Comparison of ENCODE assay signal across 25 cellular contexts in genomic region chr13:47148543-47148942, GRCh38.
"Had no signal": no experiment of that assay in that cellular context is flagged by ENCODE, and none has a peak within 500 bp of the region (broad histone marks: within the 10 kb centered on the region; RNA-seq: fewer than 3 reads in every experiment).

No MANE protein-coding gene starts in this region.

- H3K4me1 Mint-ChIP-seq: activated naive CD8-positive, alpha-beta T cell treated with anti-CD3 and anti-CD28 coated beads, Interleukin-2, amount 10 ng/mL, durations not matched to agents 7 days and 5 days; brain had no signal

- H3K36me3 Mint-ChIP-seq: activated naive CD8-positive, alpha-beta T cell treated with anti-CD3 and anti-CD28 coated beads, Interleukin-2, amount 10 ng/mL, durations not matched to agents 7 days and 5 days; brain; naive thymus-derived CD4-positive, alpha-beta T cell had no signal

- H3K4me3 Mint-ChIP-seq: activated naive CD8-positive, alpha-beta T cell treated with anti-CD3 and anti-CD28 coated beads, Interleukin-2, amount 10 ng/mL, durations not matched to agents 7 days and 5 days; activated T-cell treated with anti-CD3 and anti-CD28 coated beads, Interleukin-2, amount 50 U/mL, for 4 hours; brain; naive thymus-derived CD4-positive, alpha-beta T cell; T-helper 1 cell treated with Interleukin-12 subunit alpha and Interleukin-12 subunit beta and Interleukin-4 antibody, amounts not matched to agents 30 μg/mL and 1 μg/mL, for 36 hours had no signal

- H3K4me3 ChIP-seq: lung, prostate gland, spleen, testis had no signal

- H3K9me3 Mint-ChIP-seq: activated naive CD8-positive, alpha-beta T cell treated with anti-CD3 and anti-CD28 coated beads, Interleukin-2, amount 10 ng/mL, durations not matched to agents 7 days and 5 days; activated T-helper 2 cell treated with anti-CD3 and anti-CD28 coated beads, Interferon-gamma antibody, Interleukin-2, Interleukin-4, amounts not matched to agents 10 μg/mL and 5 μg/mL and 100 μg/mL, durations not matched to agents 14 hours and 24 hours and 36 hours; T-helper 1 cell treated with Interleukin-12 subunit alpha and Interleukin-12 subunit beta and Interleukin-4 antibody, amounts not matched to agents 30 μg/mL and 1 μg/mL, for 36 hours had no signal

- H3K27ac Mint-ChIP-seq: activated naive CD8-positive, alpha-beta T cell treated with anti-CD3 and anti-CD28 coated beads, Interleukin-2, amount 10 ng/mL, durations not matched to agents 7 days and 5 days; activated T-helper 2 cell treated with anti-CD3 and anti-CD28 coated beads, Interferon-gamma antibody, Interleukin-2, Interleukin-4, amounts not matched to agents 10 μg/mL and 5 μg/mL and 100 μg/mL, durations not matched to agents 14 hours and 24 hours and 36 hours; brain; naive thymus-derived CD4-positive, alpha-beta T cell; T-helper 1 cell treated with Interleukin-12 subunit alpha and Interleukin-12 subunit beta and Interleukin-4 antibody, amounts not matched to agents 30 μg/mL and 1 μg/mL, for 36 hours had no signal

- DNase-seq: activated CD4-positive, alpha-beta T cell treated with anti-CD3 and anti-CD28 coated beads for 4 hours; activated CD4-positive, alpha-beta T cell treated with anti-CD3 and anti-CD28 coated beads, Interleukin-2, amount 50 U/mL, for 48 hours; activated CD4-positive, CD25-positive, alpha-beta regulatory T cell; activated CD8-positive, alpha-beta memory T cell treated with anti-CD3 and anti-CD28 coated beads, Interleukin-2, amount 50 U/mL, for 48 hours; activated naive CD4-positive, alpha-beta T cell treated with Interleukin-2 at 50 U/mL for 16 hours; activated naive CD8-positive, alpha-beta T cell treated with anti-CD3 and anti-CD28 coated beads, Interleukin-2, amount 10 ng/mL, durations not matched to agents 7 days and 5 days; activated T-cell treated with anti-CD3 and anti-CD28 coated beads, Interleukin-2, amount 50 U/mL, for 4 hours; central memory CD4-positive, alpha-beta T cell; dermis blood vessel endothelial cell; effector CD8-positive, alpha-beta T cell; erythroblast; foreskin fibroblast; kidney; naive thymus-derived CD4-positive, alpha-beta T cell; spleen; stimulated activated CD4-positive, alpha-beta T cell treated with anti-CD3 and anti-CD28 coated beads, Interleukin-4, amount 100 ng/mL, for 1 hour; stimulated activated naive CD4-positive, alpha-beta T cell; T1000; testis; trophoblast cell had no signal

- H3K27me3 Mint-ChIP-seq: brain had no signal
